In genomic region chr9:89549031-89549644, GRCh38 we compare ENCODE assay signal across 8 cellular contexts. TPM values are rescaled to one million over a fixed set of nuclear protein-coding genes. Genes with fewer than 3 reads are reported as not detected.
DNase-seq lines count a peak whose midpoint lies in the region; ATAC-seq and TF ChIP-seq lines count a peak whose summit lies in the region.

No MANE protein-coding gene starts in this region.

- BruUV-seq in IMR-90 (replicated peaks; lab: Mats Ljungman, UMichigan), result no TSS peak

- H2AK9ac ChIP-seq in IMR-90 (replicated peaks; ENCODE audit: low read depth, low read length, poor library complexity), result no peak overlapping the region

- no peak overlapping the region for H3K9ac ChIP-seq in IMR-90 (ENCODE audit: low read depth, low read length)

- H4K5ac ChIP-seq in IMR-90 (ENCODE audit: low read depth, low read length), result no peak overlapping the region

- H3K27ac ChIP-seq in IMR-90 (ENCODE audit: insufficient read depth, low read length) (no peak overlapping the region), Peyer's patch (no peak overlapping the region), testis (no peak overlapping the region)

- in situ Hi-C loops in IMR-90 (cut with MboI; ENCODE audit: low sequenced_read_pairs), result no loop called here

- peaks cover 12 to 23% of the 10 kb centered on the region in 2 donors for H3K36me3 Mint-ChIP-seq in activated T-cell treated with anti-CD3 and anti-CD28 coated beads, Interleukin-2, amount 50 U/mL, for 72 hours (ENCODE audit: insufficient read depth in 2 of 2)

- no peak overlapping the region for H3K56ac ChIP-seq in IMR-90 (ENCODE audit: extremely low read depth, insufficient read depth, low read length)

- TF ChIP-seq RAD21 in IMR-90 (IDR thresholded peaks at IDR 0.05; ENCODE audit: low read length), result peak; percentile 84

- no peaks in the 10 kb centered on the region for H3K9me1 ChIP-seq in IMR-90 (ENCODE audit: insufficient read depth, low read length)

- POLR2A ChIA-PET in IMR-90 (lab: Charles Lee; ENCODE audit: unreplicated experiment), result interaction anchor here (0.5 to 0.7 kb wide), 3 partner anchors 22 to 230 kb away, joined by 3 to 5 read pairs (median 5); no protein-coding TSS in a partner anchor

- no peaks in the 10 kb centered on the region for H3K4me1 ChIP-seq in IMR-90 (ENCODE audit: control insufficient read depth, insufficient read depth, low read length)
- no peaks in the 10 kb centered on the region for H3K4me1 ChIP-seq in Peyer's patch
- H3K4me1 ChIP-seq in testis, result peaks cover 3% of the 10 kb centered on the region

- no peaks in the 10 kb centered on the region for H4K20me1 ChIP-seq in IMR-90 (ENCODE audit: insufficient read depth, low read length)

- H2AK5ac ChIP-seq in IMR-90 (ENCODE audit: low read depth, low read length), result no peak overlapping the region

- H3K18ac ChIP-seq in IMR-90 (ENCODE audit: low read depth, low read length), result no peak overlapping the region

- no peak overlapping the region for H2AFZ ChIP-seq in IMR-90 (replicated peaks; ENCODE audit: low read length, poor library complexity)

- TF ChIP-seq CTCF in IMR-90 (conservative IDR thresholded peaks at IDR 0.05; ENCODE audit: low read depth, low read length), result peak; percentile 88
- TF ChIP-seq CTCF in Peyer's patch (IDR thresholded peaks at IDR 0.05), result peak; percentile 82 to 92 (median 85)
- peak; percentile 79 to 93 (median 85) for TF ChIP-seq CTCF in testis (IDR thresholded peaks at IDR 0.05)

- H3K4ac ChIP-seq in IMR-90 (ENCODE audit: low read depth, low read length), result no peak overlapping the region

- H3K27me3 Mint-ChIP-seq in activated T-cell treated with anti-CD3 and anti-CD28 coated beads, Interleukin-2, amount 50 U/mL, for 72 hours (ENCODE audit: low read depth), result no peaks in the 10 kb centered on the region

- no peaks in the 10 kb centered on the region for H3K36me3 ChIP-seq in IMR-90 (ENCODE audit: control insufficient read depth, insufficient read depth, low read length)
- H3K36me3 ChIP-seq in Peyer's patch, result no peaks in the 10 kb centered on the region
- no peaks in the 10 kb centered on the region for H3K36me3 ChIP-seq in testis (ENCODE audit: low read depth, missing control alignments)

- peak overlapping the region; percentile 20 to 43 for H3K4me3 Mint-ChIP-seq in activated T-cell treated with anti-CD3 and anti-CD28 coated beads, Interleukin-2, amount 50 U/mL, for 72 hours

- H3K14ac ChIP-seq in IMR-90 (replicated peaks; ENCODE audit: low read depth, low read length), result no peak overlapping the region

- no peak overlapping the region for H3K4me3 ChIP-seq in IMR-90 (ENCODE audit: insufficient read depth, low read depth, low read length)
- H3K4me3 ChIP-seq in Peyer's patch, result no peak overlapping the region
- no peak overlapping the region for H3K4me3 ChIP-seq in testis

- WGBS in IMR-90 (ENCODE audit: extremely low coverage in 2 of 2, insufficient read length in 1 of 2), 2 experiments, result no CpG with 5 or more reads among the region's 5 CpGs
- 34 to 40% methylated on average over 5 of the region's 5 CpGs for WGBS in testis, 2 donors

- peaks cover 26% of the 10 kb centered on the region for H3K4me1 Mint-ChIP-seq in activated T-cell treated with anti-CD3 and anti-CD28 coated beads, Interleukin-2, amount 50 U/mL, for 72 hours (ENCODE audit: low read depth)

- peak overlapping the region; percentile 81 for H3K27ac Mint-ChIP-seq in activated T-cell treated with anti-CD3 and anti-CD28 coated beads, Interleukin-2, amount 50 U/mL, for 72 hours

- dilution Hi-C loops in IMR-90 (cut with HindIII; ENCODE audit: low sequenced_read_pairs, unreplicated experiment), result no loop called here

- H2BK5ac ChIP-seq in IMR-90 (ENCODE audit: low read depth, low read length, poor library complexity, severe bottlenecking), result no peak overlapping the region

- H3K4me2 ChIP-seq in IMR-90 (ENCODE audit: low read depth, low read length), result no peak overlapping the region

- peaks cover 3 to 8% of the 10 kb centered on the region in 2 donors for H3K9me3 Mint-ChIP-seq in activated T-cell treated with anti-CD3 and anti-CD28 coated beads, Interleukin-2, amount 50 U/mL, for 72 hours

- H2BK20ac ChIP-seq in IMR-90 (ENCODE audit: low read depth, low read length), result no peak overlapping the region

- DNase-seq in DMS 273 (lab: John Stamatoyannopoulos, UW; ENCODE audit: unreplicated experiment), result peak; percentile 82
- peak; percentile 59 for DNase-seq in IMR-90
- DNase-seq in Peyer's patch, result peak; percentile 88 to 94 (median 90)
- peak; percentile 88 to 92 for DNase-seq in activated T-cell treated with anti-CD3 and anti-CD28 coated beads, Interleukin-2, amount 50 U/mL, for 72 hours
- DNase-seq in fibroblast of peridontal ligament (ENCODE audit: extremely low read depth), result peak; percentile 23
- peak; percentile 8 for DNase-seq in non-pigmented ciliary epithelial cell (ENCODE audit: low read depth)
- DNase-seq in testis, result peak; percentile 87

- TF ChIP-seq POLR2A in IMR-90 (IDR thresholded peaks at IDR 0.05; ENCODE audit: low read depth, low read length) (no peak), Peyer's patch (IDR thresholded peaks at IDR 0.05) (no peak), testis (IDR thresholded peaks at IDR 0.05) (no peak)

- H4K8ac ChIP-seq in IMR-90 (ENCODE audit: low read depth in 2 of 2, low read length in 2 of 2), result no peak overlapping the region

- H4K91ac ChIP-seq in IMR-90 (ENCODE audit: insufficient read depth, low read depth, low read length), result no peak overlapping the region

- H2BK120ac ChIP-seq in IMR-90 (ENCODE audit: low read depth, low read length), result no peak overlapping the region

- H3K9me3 ChIP-seq in IMR-90 (ENCODE audit: control insufficient read depth, insufficient read depth, low read length) (peaks cover 4% of the 10 kb centered on the region), Peyer's patch (no peaks in the 10 kb centered on the region), testis (no peaks in the 10 kb centered on the region)

- no peak overlapping the region for H3K23ac ChIP-seq in IMR-90 (ENCODE audit: low read depth, low read length)

- no peak overlapping the region for H2BK15ac ChIP-seq in IMR-90 (ENCODE audit: low read depth, low read length)

- CTCF ChIA-PET in IMR-90 (lab: Yijun Ruan, JAX), result interaction anchor here (0.7 to 1.9 kb wide), 24 partner anchors 8 to 236 kb away, joined by 3 to 9 read pairs (median 4); partner anchors contain the start of gene SECISBP2

- no peaks in the 10 kb centered on the region for H3K79me1 ChIP-seq in IMR-90 (ENCODE audit: low read depth in 1 of 2, low read length in 2 of 2)

- ATAC-seq in GM21423 (IDR thresholded peaks at IDR 0.05; ENCODE audit: unreplicated experiment), result peak; percentile 93
- peak; percentile 99 for ATAC-seq in IMR-90 (ENCODE audit: low read depth)
- ATAC-seq in activated T-cell treated with anti-CD3 and anti-CD28 coated beads, Interleukin-2, amount 50 U/mL, for 72 hours (replicated peaks in 1 of 2), result peak; percentile 96 to 98

- intact Hi-C loops in IMR-90 (cut with micrococcal nuclease), result loop anchor here (1.0 kb wide), 1 partner anchor 230 kb away; no protein-coding TSS in a partner anchor
- intact Hi-C loops in testis (cut with DNase I; ENCODE audit: low total_unique reads), result no loop called here

- H3K27me3 ChIP-seq in IMR-90 (ENCODE audit: control insufficient read depth, insufficient read depth, low read length) (peaks cover 7% of the 10 kb centered on the region), Peyer's patch (no peaks in the 10 kb centered on the region), testis (no peaks in the 10 kb centered on the region)

TF ChIP-seq in IMR-90, 13 proteins besides CTCF, POLR2A, EP300 and RAD21 (continues in another document):
- TF ChIP-seq BHLHE40 (IDR thresholded peaks at IDR 0.05; ENCODE audit: low read depth, low read length), result no peak
- TF ChIP-seq MAFK (IDR thresholded peaks at IDR 0.05; ENCODE audit: low read depth, low read length), result no peak
- TF ChIP-seq USF2 (IDR thresholded peaks at IDR 0.05; ENCODE audit: low read depth, low read length), result no peak
- TF ChIP-seq CEBPB (IDR thresholded peaks at IDR 0.05; ENCODE audit: low read depth, low read length), result no peak
- peak; percentile 16; the same call in 1 of the 2 replicates for TF ChIP-seq MAZ (IDR thresholded peaks at IDR 0.05; ENCODE audit: borderline replicate concordance, low read depth, low read length)
- TF ChIP-seq FOS (IDR thresholded peaks at IDR 0.05; ENCODE audit: low read depth, low read length), result no peak
- no peak for TF ChIP-seq RFX5 (IDR thresholded peaks at IDR 0.05; ENCODE audit: low read depth, low read length)
- TF ChIP-seq MXI1 (IDR thresholded peaks at IDR 0.05; ENCODE audit: borderline replicate concordance, low read depth, low read length), result no peak
- TF ChIP-seq RCOR1 (IDR thresholded peaks at IDR 0.05; ENCODE audit: insufficient replicate concordance, low read length), result no peak
- TF ChIP-seq CHD1 (IDR thresholded peaks at IDR 0.05; ENCODE audit: low read depth, low read length), result no peak
- TF ChIP-seq NFE2L2 (IDR thresholded peaks at IDR 0.05; ENCODE audit: low read depth, low read length), result no peak

RNA-seq across cellular contexts. Expression of gene SEMA4D, which starts 51.2 kb away (rescaled TPM):
- total RNA-seq in IMR-90 (2012; rRNA removed), result 0.56 and 0.90 TPM in 2 replicates
- 1.1 and 1.5 TPM in 2 replicates for polyA plus RNA-seq in IMR-90 (2012; rRNA removed)
- polyA plus RNA-seq in IMR-90 (2012; cell fraction: cytosol; rRNA removed), result 0.82 and 1.2 TPM in 2 replicates
- polyA plus RNA-seq in IMR-90 (2012; cell fraction: nucleus; rRNA removed; ENCODE audit: low replicate concordance), result 6.2 and 6.8 TPM in 2 replicates
- total RNA-seq in Peyer's patch, result 100 to 1,000 TPM in 1 of 4 donors, 10 to 100 TPM in 3; 24.3 to 124 (median 30.0) TPM
- 100 to 1,000 TPM; 182 to 198 TPM for total RNA-seq in activated T-cell treated with anti-CD3 and anti-CD28 coated beads, Interleukin-2, amount 50 U/mL, for 72 hours
- total RNA-seq in testis, result 10 to 100 TPM; 38.7 to 53.1 TPM
- polyA plus RNA-seq in testis (ENCODE audit: insufficient read depth, low read depth, low replicate concordance), result 26.2 TPM

RNA-seq across cellular contexts. Expression of gene GADD45G, which starts 55.7 kb away (rescaled TPM):
- not detected in 2 replicates for total RNA-seq in IMR-90 (2012; rRNA removed)
- 0.15 and 0.30 TPM in 2 replicates for polyA plus RNA-seq in IMR-90 (2012; rRNA removed)
- 0.56 and 1.0 TPM in 2 replicates for polyA plus RNA-seq in IMR-90 (2012; cell fraction: cytosol; rRNA removed)
- polyA plus RNA-seq in IMR-90 (2012; cell fraction: nucleus; rRNA removed; ENCODE audit: low replicate concordance), result 0.56 and 1.8 TPM in 2 replicates
- 10 to 100 TPM in 3 of 4 donors, 1 to 10 TPM in 1; 8.7 to 37.1 (median 12.8) TPM for total RNA-seq in Peyer's patch
- total RNA-seq in activated T-cell treated with anti-CD3 and anti-CD28 coated beads, Interleukin-2, amount 50 U/mL, for 72 hours, result 1 to 10 TPM; 6.0 TPM
- 10 to 100 TPM; 66.1 to 72.8 TPM for total RNA-seq in testis
- polyA plus RNA-seq in testis (ENCODE audit: insufficient read depth, low read depth, low replicate concordance), result 29.1 TPM

Comparison
In these comparisons a context has a peak if more than half of its experiments do, and no peak if none do; other contexts are left out.
1. DNase-seq: peak in every context shown above with its lines; median percentile 90 in Peyer's patch; 90 in activated T-cell treated with anti-CD3 and anti-CD28 coated beads, Interleukin-2, amount 50 U/mL, for 72 hours; 87 in testis; 82 in DMS 273; 59 in IMR-90; 23 in fibroblast of peridontal ligament; 8 in non-pigmented ciliary epithelial cell.
2. RNA of gene SEMA4D, which starts 51.2 kb away (total RNA-seq): 182 to 198 TPM in activated T-cell treated with anti-CD3 and anti-CD28 coated beads, Interleukin-2, amount 50 U/mL, for 72 hours, 38.7 to 53.1 TPM in testis and 24.3 to 124 TPM in Peyer's patch; 0.56 to 0.90 TPM in IMR-90; every median in the first group is over 10 times any median in the second.
3. Peak in every context shown above with its lines, with median percentiles within 50 percentile points of each other: ATAC-seq and CTCF ChIP-seq.